ENCODE assay signal across 8 cellular contexts in genomic region chr15:78540955-78541743, GRCh38. TPM values are rescaled to one million over a fixed set of nuclear protein-coding genes. Genes with fewer than 3 reads are reported as not detected.
DNase-seq lines count a peak whose midpoint lies in the region; ATAC-seq and TF ChIP-seq lines count a peak whose summit lies in the region.

No MANE protein-coding gene starts in this region.

- H2AFZ ChIP-seq in GM23338 (peak overlapping the region; percentile 94), neuron (ENCODE audit: low read depth, low read length) (peak overlapping the region; percentile 58)

- no peaks in the 10 kb centered on the region for H3F3A ChIP-seq in GM23338 (replicated peaks; ENCODE audit: low read depth)

- peak; percentile 12 for DNase-seq in A673 (ENCODE audit: low spot score)
- DNase-seq in GM23338 (ENCODE audit: low spot score) = no peak
- peak in 3 of 5 experiments; percentile 2 to 45 (median 6) for DNase-seq in T-helper 2 cell
- DNase-seq in epithelial cell of prostate (ENCODE audit: low read depth, low spot score) = no peak
- DNase-seq in DMS153 treated with DMSO at 0.1 percent for 48 hours (lab: John Stamatoyannopoulos, UW; ENCODE audit: unreplicated experiment) = no peak

- H3K9me2 ChIP-seq in GM23338 (ENCODE audit: insufficient read depth) = peaks cover 3% of the 10 kb centered on the region; the same call in 1 of the 2 replicates

- peaks cover 6% of the 10 kb centered on the region for H3K4me1 ChIP-seq in A673 (ENCODE audit: insufficient read depth, low read length, poor library complexity, severe bottlenecking)
- H3K4me1 ChIP-seq in GM23338 (ENCODE audit: insufficient read depth) = peaks cover 8% of the 10 kb centered on the region; the same call in 1 of the 2 replicates
- peaks cover 24% of the 10 kb centered on the region for H3K4me1 ChIP-seq in neuron (ENCODE audit: insufficient read depth, low read length)

- H4K20me1 ChIP-seq in GM23338 (replicated peaks; ENCODE audit: insufficient read depth) = peaks cover 20% of the 10 kb centered on the region; the same call in 1 of the 2 replicates

- H3K27ac ChIP-seq in A673 (ENCODE audit: low read depth, low read length, poor library complexity, severe bottlenecking) = peak overlapping the region; percentile 99
- peak overlapping the region; percentile 95; the same call in 1 of the 2 replicates for H3K27ac ChIP-seq in GM23338 (ENCODE audit: low read depth)
- peak overlapping the region; percentile 68 for H3K27ac ChIP-seq in epithelial cell of prostate

- BruUV-seq in A673 (replicated peaks; lab: Mats Ljungman, UMichigan) = no TSS peak

- peaks cover 43% of the 10 kb centered on the region for H3K36me3 ChIP-seq in A673 (ENCODE audit: insufficient read depth, low read length, poor library complexity, severe bottlenecking)
- peaks cover 40% of the 10 kb centered on the region for H3K36me3 ChIP-seq in GM23338 (ENCODE audit: insufficient read depth)
- peaks cover 35% of the 10 kb centered on the region for H3K36me3 ChIP-seq in neuron (ENCODE audit: insufficient read depth, low read length)

- H3K9me3 ChIP-seq in A673 (ENCODE audit: low read depth, low read length, poor library complexity, severe bottlenecking) (no peaks in the 10 kb centered on the region), neuron (ENCODE audit: low read length) (no peaks in the 10 kb centered on the region)

- peak overlapping the region; percentile 95 for H3K4me3 Mint-ChIP-seq in GM23338

- no peak for TF ChIP-seq CTCF in A673 (conservative IDR thresholded peaks at IDR 0.05; ENCODE audit: low read depth, low read length)
- no peak for TF ChIP-seq CTCF in GM23338 (conservative IDR thresholded peaks at IDR 0.05; ENCODE audit: low read depth in 2 of 2)

- H3K4me3 ChIP-seq in A673 (ENCODE audit: low read depth, low read length, poor library complexity, severe bottlenecking) = peak overlapping the region; percentile 92
- peak overlapping the region; percentile 88 for H3K4me3 ChIP-seq in GM23338
- H3K4me3 ChIP-seq in neuron (ENCODE audit: low read length) = peak overlapping the region; percentile 94

- peaks cover 22% of the 10 kb centered on the region for H3K79me2 ChIP-seq in GM23338 (replicated peaks; ENCODE audit: insufficient read depth)

- ATAC-seq in GM23338 = peak; percentile 25
- ATAC-seq in GM21786 (IDR thresholded peaks at IDR 0.05; ENCODE audit: unreplicated experiment) = no peak
- ATAC-seq in HG03354 (IDR thresholded peaks at IDR 0.05; ENCODE audit: poor library complexity, severe bottlenecking, unreplicated experiment) = no peak

- H3K27ac Mint-ChIP-seq in GM23338 = peak overlapping the region; percentile 96

- peaks cover 41% of the 10 kb centered on the region for H3K36me3 Mint-ChIP-seq in GM23338 (ENCODE audit: low read depth)

- peak overlapping the region; percentile 95 for H3K4me2 ChIP-seq in GM23338

- CTCF ChIA-PET in A673 (lab: Charles Lee) = no interaction called here

- intact Hi-C loops in A673 (cut with micrococcal nuclease; ENCODE audit: unreplicated experiment) = no loop called here

- H3K27me3 Mint-ChIP-seq in GM23338 (ENCODE audit: insufficient read depth, low read depth, poor library complexity) = peaks cover 9% of the 10 kb centered on the region

- POLR2A ChIA-PET in A673 (lab: Charles Lee; ENCODE audit: low non-redundant PET) = no interaction called here

- peaks cover 9% of the 10 kb centered on the region for H3K4me1 Mint-ChIP-seq in GM23338

- H3K27me3 ChIP-seq in A673 (replicated peaks; ENCODE audit: insufficient read depth, low read depth, low read length, poor library complexity) (no peaks in the 10 kb centered on the region), GM23338 (ENCODE audit: insufficient read depth) (no peaks in the 10 kb centered on the region), neuron (ENCODE audit: insufficient read depth, low read length) (no peaks in the 10 kb centered on the region)

- no peaks in the 10 kb centered on the region; the same call in 2 of the 3 replicates for H3K9me3 Mint-ChIP-seq in GM23338

TF ChIP-seq in GM23338, 12 proteins besides CTCF, POLR2A, EP300 and RAD21 (continues in another document):
- TF ChIP-seq STAT1 (IDR thresholded peaks at IDR 0.05; ENCODE audit: unreplicated experiment) (no peak), EZH2phosphoT487 (IDR thresholded peaks at IDR 0.05; ENCODE audit: unreplicated experiment) (no peak), ZNF114 (CRISPR knock-in tag; IDR thresholded peaks at IDR 0.05) (no peak), CREB1 (CRISPR knock-in tag; IDR thresholded peaks at IDR 0.05; ENCODE audit: low read depth) (no peak), ZNF331 (CRISPR knock-in tag; IDR thresholded peaks at IDR 0.05; ENCODE audit: low read depth) (no peak), ZNF462 (CRISPR knock-in tag; IDR thresholded peaks at IDR 0.05) (no peak)

RNA-seq across cellular contexts. Expression of gene PSMA4, which starts 0.9 kb away (rescaled TPM):
- 411 and 444 TPM in 2 replicates for total RNA-seq in A673 (2021)
- 301 and 322 TPM in 2 replicates for total RNA-seq in GM23338 (2014; rRNA removed; shearing (Covaris generic))
- polyA plus RNA-seq in GM23338 (2016; fragmentation: Nextera tagmentation; extraction: Ambion mirVana) = 466 and 552 TPM in 2 replicates

RNA-seq across cellular contexts. Expression of gene CHRNA5, which starts 24.2 kb away (rescaled TPM):
- total RNA-seq in A673 (2021) = 18.9 and 19.1 TPM in 2 replicates
- total RNA-seq in GM23338 (2014; rRNA removed; shearing (Covaris generic)) = 19.6 and 26.2 TPM in 2 replicates
- 23.3 and 29.3 TPM in 2 replicates for polyA plus RNA-seq in GM23338 (2016; fragmentation: Nextera tagmentation; extraction: Ambion mirVana)

RNA-seq across cellular contexts. Expression of gene HYKK, which starts 33.8 kb away (rescaled TPM):
- total RNA-seq in A673 (2021) = 0.37 TPM in 1 of 2 replicates, not detected in the other
- total RNA-seq in GM23338 (2014; rRNA removed; shearing (Covaris generic)) = 5.0 and 5.5 TPM in 2 replicates
- polyA plus RNA-seq in GM23338 (2016; fragmentation: Nextera tagmentation; extraction: Ambion mirVana) = 2.9 and 4.0 TPM in 2 replicates

Comparison
In these comparisons a context has a peak if more than half of its experiments do, and no peak if none do; other contexts are left out.
1. DNase-seq: peak in A673 (single experiment) and T-helper 2 cell (3 of 5); none in GM23338 (single experiment), epithelial cell of prostate (single experiment) and DMS153 treated with DMSO at 0.1 percent for 48 hours (single experiment).
2. Peak in every context shown above with its lines, with median percentiles within 50 percentile points of each other: H3K27ac ChIP-seq and H3K4me3 ChIP-seq.